ENCODE assay signal across 10 cellular contexts in the genomic region with DNA sequence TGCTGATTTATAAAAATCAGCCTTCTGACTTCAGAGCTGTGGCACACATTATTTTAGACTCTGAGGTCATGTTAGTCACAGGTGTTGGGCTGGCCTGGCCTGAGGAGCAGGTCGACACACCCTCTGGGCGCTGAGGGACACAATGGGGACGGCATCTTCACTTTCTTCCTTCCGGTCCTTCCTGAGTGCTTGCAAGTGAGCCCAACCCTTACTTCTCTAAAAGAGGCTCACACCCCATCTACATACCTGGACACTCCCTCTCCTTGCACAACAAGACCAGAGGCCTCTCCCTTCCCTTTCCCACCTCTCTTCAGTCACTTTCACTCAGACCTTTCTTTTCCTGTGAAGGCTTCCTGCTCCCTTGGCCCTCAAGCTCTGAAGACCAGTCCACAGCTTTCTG.
A peak's percentile ranks its signal among the peaks of the same experiment; 100 is the strongest.
DNase-seq lines count a peak whose midpoint lies in the region; ATAC-seq lines count a peak whose summit lies in the region.
"Had no signal": no experiment of that assay in that cellular context is flagged by ENCODE, and none has a peak within 500 bp of the region (broad histone marks: within the 10 kb centered on the region; RNA-seq: fewer than 3 reads in every experiment).

No MANE protein-coding gene starts in this region.

- H3K36me3 Mint-ChIP-seq in activated T-cell treated with anti-CD3 and anti-CD28 coated beads, Interleukin-2, amount 50 U/mL, for 72 hours (ENCODE audit: insufficient read depth in 2 of 2), result peaks cover 0 to 5% of the 10 kb centered on the region in 2 donors
- no peaks in the 10 kb centered on the region for H3K36me3 Mint-ChIP-seq in T-helper 17 cell (ENCODE audit: low read depth)

- intact Hi-C loops in left colon (cut with DNase I, micrococcal nuclease), result no loop called here

- no peak for DNase-seq in activated T-cell treated with anti-CD3 and anti-CD28 coated beads, Interleukin-2, amount 50 U/mL, for 72 hours
- DNase-seq in activated T-cell treated with anti-CD3 and anti-CD28 coated beads, Interleukin-2, amount 50 U/mL, for 1 hour, result no peak
- DNase-seq in T-helper 17 cell, result no peak
- DNase-seq in left colon, result no peak
- DNase-seq in stimulated activated naive CD8-positive, alpha-beta T cell treated with anti-CD3 and anti-CD28 coated beads, Interleukin-15, amount 100 ng/mL, for 72 hours, result no peak
- no peak for DNase-seq in NCI-H2227 (lab: John Stamatoyannopoulos, UW; ENCODE audit: unreplicated experiment)
- no peak for DNase-seq in T-helper 1 cell
- DNase-seq: activated CD4-positive, CD25-positive, alpha-beta regulatory T cell; activated effector memory CD4-positive, alpha-beta T cell treated with anti-CD3 and anti-CD28 coated beads, Interleukin-2, amount 50 U/mL, for 16 hours had no signal

- no peak overlapping the region for H3K27ac Mint-ChIP-seq in activated T-cell treated with anti-CD3 and anti-CD28 coated beads, Interleukin-2, amount 50 U/mL, for 72 hours
- H3K27ac Mint-ChIP-seq in T-helper 17 cell, result peak overlapping the region; percentile 37
- peak overlapping the region in 1 of 2 donors; percentile 15 for H3K27ac Mint-ChIP-seq in stimulated activated naive CD8-positive, alpha-beta T cell treated with anti-CD3 and anti-CD28 coated beads, Interleukin-15, amount 100 ng/mL, for 72 hours

- H3K9me3 Mint-ChIP-seq in activated T-cell treated with anti-CD3 and anti-CD28 coated beads, Interleukin-2, amount 50 U/mL, for 72 hours, result no peaks in the 10 kb centered on the region
- H3K9me3 Mint-ChIP-seq in stimulated activated naive CD8-positive, alpha-beta T cell treated with anti-CD3 and anti-CD28 coated beads, Interleukin-15, amount 100 ng/mL, for 72 hours, result no peaks in the 10 kb centered on the region

- peak overlapping the region; percentile 21 to 35 for H3K4me3 Mint-ChIP-seq in activated T-cell treated with anti-CD3 and anti-CD28 coated beads, Interleukin-2, amount 50 U/mL, for 72 hours
- peak overlapping the region; percentile 13 for H3K4me3 Mint-ChIP-seq in T-helper 17 cell
- peak overlapping the region in 1 of 2 donors; percentile 61 for H3K4me3 Mint-ChIP-seq in stimulated activated naive CD8-positive, alpha-beta T cell treated with anti-CD3 and anti-CD28 coated beads, Interleukin-15, amount 100 ng/mL, for 72 hours

- H3K9me3 ChIP-seq in T-helper 17 cell (ENCODE audit: control insufficient read depth, low read length, poor library complexity, severe bottlenecking), result no peaks in the 10 kb centered on the region

- ATAC-seq in activated T-cell treated with anti-CD3 and anti-CD28 coated beads, Interleukin-2, amount 50 U/mL, for 72 hours (replicated peaks in 1 of 2), result no peak
- no peak for ATAC-seq in T-helper 17 cell
- ATAC-seq in left colon, result peak; percentile 92
- ATAC-seq in stimulated activated naive CD8-positive, alpha-beta T cell treated with anti-CD3 and anti-CD28 coated beads, Interleukin-15, amount 100 ng/mL, for 72 hours, result peak; percentile 34
- no peak for ATAC-seq in HG02938 (IDR thresholded peaks at IDR 0.05; ENCODE audit: unreplicated experiment)

- no peaks in the 10 kb centered on the region for H3K27me3 Mint-ChIP-seq in activated T-cell treated with anti-CD3 and anti-CD28 coated beads, Interleukin-2, amount 50 U/mL, for 72 hours (ENCODE audit: low read depth)
- no peaks in the 10 kb centered on the region for H3K27me3 Mint-ChIP-seq in T-helper 17 cell
- H3K27me3 Mint-ChIP-seq in stimulated activated naive CD8-positive, alpha-beta T cell treated with anti-CD3 and anti-CD28 coated beads, Interleukin-15, amount 100 ng/mL, for 72 hours, result no peaks in the 10 kb centered on the region

- H3K4me1 Mint-ChIP-seq in activated T-cell treated with anti-CD3 and anti-CD28 coated beads, Interleukin-2, amount 50 U/mL, for 72 hours (ENCODE audit: low read depth), result peaks cover 63% of the 10 kb centered on the region
- peaks cover 36% of the 10 kb centered on the region for H3K4me1 Mint-ChIP-seq in T-helper 17 cell
- peaks cover 76% of the 10 kb centered on the region for H3K4me1 Mint-ChIP-seq in stimulated activated naive CD8-positive, alpha-beta T cell treated with anti-CD3 and anti-CD28 coated beads, Interleukin-15, amount 100 ng/mL, for 72 hours

Comparison
In these comparisons a context has a peak if more than half of its experiments do, and no peak if none do; other contexts are left out.
1. ATAC-seq: peak in left colon (single experiment) and stimulated activated naive CD8-positive, alpha-beta T cell treated with anti-CD3 and anti-CD28 coated beads, Interleukin-15, amount 100 ng/mL, for 72 hours (single experiment); none in activated T-cell treated with anti-CD3 and anti-CD28 coated beads, Interleukin-2, amount 50 U/mL, for 72 hours (0 of 2), T-helper 17 cell (single experiment) and HG02938 (single experiment).